In the genomic region with DNA sequence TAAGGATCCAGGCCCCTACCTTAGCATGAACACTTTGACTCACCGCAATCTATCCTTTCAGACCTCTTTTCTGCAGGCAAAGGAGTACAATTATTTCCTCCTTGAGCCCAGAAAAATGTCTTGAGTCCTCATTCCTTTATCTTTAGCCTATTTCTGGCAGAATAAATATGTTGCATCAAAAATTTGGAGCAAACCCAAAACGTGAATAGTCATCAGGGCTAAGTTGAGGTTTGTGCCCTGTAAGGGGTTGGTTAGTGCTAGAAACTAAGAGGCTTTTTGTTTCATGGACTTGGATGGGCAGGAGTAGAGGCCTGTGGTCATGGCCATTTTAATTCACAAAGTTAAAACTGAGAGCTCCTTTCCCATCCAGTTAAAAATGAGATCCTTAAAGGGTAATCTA, we compare ENCODE assay signal across 20 cellular contexts.
DNase-seq lines count a peak whose midpoint lies in the region; ATAC-seq and TF ChIP-seq lines count a peak whose summit lies in the region.
"Had no signal": no experiment of that assay in that cellular context is flagged by ENCODE, and none has a peak within 500 bp of the region (broad histone marks: within the 10 kb centered on the region; RNA-seq: fewer than 3 reads in every experiment).

No MANE protein-coding gene starts in this region.

- DNase-seq in LHCN-M2 (ENCODE audit: low read depth) (peak; percentile 13), fibroblast of lung (ENCODE audit: low read depth in 2 of 2) (peak; percentile 17 to 38), lung (ENCODE audit: low spot score) (no peak), right atrium auricular region (ENCODE audit: low spot score) (no peak), immature natural killer cell (no peak), mesendoderm (no peak)
- DNase-seq: 8988T; Calu3; CD8-positive, alpha-beta T cell; DND-41; EL; HCEC 1CT; IMR-90 had no signal

- H3K27ac ChIP-seq in ACC112 (ENCODE audit: low read depth, low read length) (no peak overlapping the region), fibroblast of lung (ENCODE audit: insufficient read depth, low read length) (no peak overlapping the region), lung (ENCODE audit: low read depth in 1 of 2, low read length in 1 of 2) (no peak overlapping the region), right atrium auricular region (no peak overlapping the region), mesendoderm (ENCODE audit: low read depth, low read length) (no peak overlapping the region)
- H3K27ac ChIP-seq: BLaER1 treated with 17β-estradiol and CSF1 and Interleukin-3, amounts not matched to agents 10 nM and 100 nM; HL-60 had no signal

- H3K36me3 ChIP-seq in ACC112 (ENCODE audit: insufficient read depth, low read length) (no peaks in the 10 kb centered on the region), fibroblast of lung (ENCODE audit: control insufficient read depth, insufficient read depth, low read length) (no peaks in the 10 kb centered on the region), lung (ENCODE audit: control insufficient read depth in 2 of 2, insufficient read depth in 2 of 2, low read length in 2 of 2) (no peaks in the 10 kb centered on the region), right atrium auricular region (no peaks in the 10 kb centered on the region), mesendoderm (ENCODE audit: control insufficient read depth, insufficient read depth, low read length) (no peaks in the 10 kb centered on the region)
- H3K36me3 ChIP-seq: BLaER1 treated with 17β-estradiol and CSF1 and Interleukin-3, amounts not matched to agents 10 nM and 100 nM had no signal

- H2BK15ac ChIP-seq in mesendoderm (replicated peaks; ENCODE audit: low read depth) = no peak overlapping the region

- no peak overlapping the region for H3K4ac ChIP-seq in mesendoderm (ENCODE audit: low read depth, low read length)

- H3K23ac ChIP-seq in mesendoderm (ENCODE audit: low read length) = no peak overlapping the region

- WGBS in lung, 2 donors = 61 to 77% methylated on average over 2 of the region's 2 CpGs
- WGBS in mesendoderm (ENCODE audit: extremely low coverage, insufficient coverage, low lambda C conversion rate) = no CpG with 5 or more reads among the region's 2 CpGs

- H2BK120ac ChIP-seq in mesendoderm (ENCODE audit: low read depth, low read length) = no peak overlapping the region

- no peak overlapping the region for H3K56ac ChIP-seq in mesendoderm (ENCODE audit: low read length)

- peaks cover 19% of the 10 kb centered on the region for H3K4me1 ChIP-seq in ACC112 (ENCODE audit: control insufficient read depth, insufficient read depth, low read length, unreplicated experiment)
- H3K4me1 ChIP-seq in fibroblast of lung (ENCODE audit: control insufficient read depth, extremely low read depth, insufficient read depth, low read length) = no peaks in the 10 kb centered on the region
- H3K4me1 ChIP-seq in lung (ENCODE audit: control insufficient read depth in 2 of 2, insufficient read depth in 2 of 2, low read length in 2 of 2) = no peaks in the 10 kb centered on the region
- H3K4me1 ChIP-seq in right atrium auricular region = no peaks in the 10 kb centered on the region
- H3K4me1 ChIP-seq in mesendoderm (ENCODE audit: control insufficient read depth, low read depth, low read length) = no peaks in the 10 kb centered on the region
- H3K4me1 ChIP-seq: BLaER1 treated with 17β-estradiol and CSF1 and Interleukin-3, amounts not matched to agents 10 nM and 100 nM had no signal

- H2AFZ ChIP-seq in ACC112 (ENCODE audit: low read length, unreplicated experiment) (peak overlapping the region; percentile 45), fibroblast of lung (ENCODE audit: low read length) (no peak overlapping the region)
- H2AFZ ChIP-seq: GM23338 had no signal

- H2AK5ac ChIP-seq in mesendoderm (ENCODE audit: low read length) = no peak overlapping the region

- H4K8ac ChIP-seq in mesendoderm (ENCODE audit: low read depth, low read length) = no peak overlapping the region

- H3K4me3 ChIP-seq in ACC112 (ENCODE audit: low read depth, low read length) = no peak overlapping the region
- no peak overlapping the region for H3K4me3 ChIP-seq in fibroblast of lung (replicated peaks in 1 of 4; ENCODE audit: control extremely low read depth in 1 of 4, insufficient read depth in 1 of 4, low read depth in 3 of 4, low read length in 4 of 4)
- no peak overlapping the region for H3K4me3 ChIP-seq in lung
- H3K4me3 ChIP-seq in right atrium auricular region = no peak overlapping the region
- no peak overlapping the region for H3K4me3 ChIP-seq in mesendoderm (ENCODE audit: low read length)
- H3K4me3 ChIP-seq: BLaER1 treated with 17β-estradiol and CSF1 and Interleukin-3, amounts not matched to agents 10 nM and 100 nM; GM12878; GM23338 had no signal

- H3K9ac ChIP-seq in fibroblast of lung (ENCODE audit: insufficient read depth, low read length) = no peak overlapping the region
- no peak overlapping the region for H3K9ac ChIP-seq in mesendoderm (ENCODE audit: low read length)
- H3K9ac ChIP-seq: BLaER1 treated with 17β-estradiol and CSF1 and Interleukin-3, amounts not matched to agents 10 nM and 100 nM had no signal

- TF ChIP-seq CTCF in fibroblast of lung (conservative IDR thresholded peaks at IDR 0.05 in 1 of 2, IDR thresholded peaks at IDR 0.05 in 1 of 2; ENCODE audit: low read depth in 1 of 2, low read length in 2 of 2) (no peak), lung (IDR thresholded peaks at IDR 0.05; ENCODE audit: control extremely low read depth, extremely low read depth) (no peak), right atrium auricular region (IDR thresholded peaks at IDR 0.05) (no peak)

- no peaks in the 10 kb centered on the region for H3K9me3 ChIP-seq in fibroblast of lung (ENCODE audit: control insufficient read depth, insufficient read depth, low read depth, low read length)
- H3K9me3 ChIP-seq in lung (ENCODE audit: control insufficient read depth in 2 of 2, insufficient read depth in 1 of 2, low read length in 1 of 2) = no peaks in the 10 kb centered on the region
- H3K9me3 ChIP-seq in right atrium auricular region = no peaks in the 10 kb centered on the region

- H3K36me3 Mint-ChIP-seq in immature natural killer cell = no peaks in the 10 kb centered on the region
- H3K36me3 Mint-ChIP-seq: CD8-positive, alpha-beta T cell had no signal

- ATAC-seq in lung (ENCODE audit: insufficient read depth, low FRiP score) = peak; percentile 11
- ATAC-seq in HG03095 (IDR thresholded peaks at IDR 0.05; ENCODE audit: unreplicated experiment) = no peak
- ATAC-seq: CD8-positive, alpha-beta T cell; GM12878; GM23338 had no signal

- no peaks in the 10 kb centered on the region for H4K20me1 ChIP-seq in fibroblast of lung (ENCODE audit: control insufficient read depth, extremely low read depth, insufficient read depth, low read length)
- H4K20me1 ChIP-seq: BLaER1 treated with 17β-estradiol and CSF1 and Interleukin-3, amounts not matched to agents 10 nM and 100 nM had no signal

- peaks cover 0 to 3% (median 0%) of the 10 kb centered on the region in 3 donors for H3K27me3 Mint-ChIP-seq in immature natural killer cell (ENCODE audit: low read depth in 3 of 3)
- H3K27me3 Mint-ChIP-seq: B cell had no signal

- H3K4me3 Mint-ChIP-seq in immature natural killer cell = no peak overlapping the region
- H3K4me3 Mint-ChIP-seq: B cell; CD8-positive, alpha-beta T cell; GM23338 had no signal

- H3K4me1 Mint-ChIP-seq in immature natural killer cell = no peaks in the 10 kb centered on the region
- H3K4me1 Mint-ChIP-seq: B cell had no signal

- no peak overlapping the region for H3K18ac ChIP-seq in mesendoderm (ENCODE audit: low read length)

- H2BK5ac ChIP-seq in mesendoderm (ENCODE audit: low read length) = no peak overlapping the region

- H3K4me2 ChIP-seq in fibroblast of lung (ENCODE audit: extremely low read depth, insufficient read depth, low read length) (no peak overlapping the region), mesendoderm (ENCODE audit: low read length) (no peak overlapping the region)
- H3K4me2 ChIP-seq: BLaER1 treated with 17β-estradiol and CSF1 and Interleukin-3, amounts not matched to agents 10 nM and 100 nM had no signal

- H4K5ac ChIP-seq in mesendoderm (ENCODE audit: low read length) = no peak overlapping the region

- H3K27me3 ChIP-seq in ACC112 (ENCODE audit: insufficient read depth, low read length) (no peaks in the 10 kb centered on the region), fibroblast of lung (ENCODE audit: control insufficient read depth, insufficient read depth, low read length) (no peaks in the 10 kb centered on the region), lung (ENCODE audit: control insufficient read depth, insufficient read depth) (no peaks in the 10 kb centered on the region), right atrium auricular region (no peaks in the 10 kb centered on the region), mesendoderm (ENCODE audit: insufficient read depth, low read length, poor library complexity) (no peaks in the 10 kb centered on the region)
- H3K27me3 ChIP-seq: BLaER1 treated with 17β-estradiol and CSF1 and Interleukin-3, amounts not matched to agents 10 nM and 100 nM had no signal

- H3K79me1 ChIP-seq in mesendoderm (ENCODE audit: low read length) = no peaks in the 10 kb centered on the region

- peaks cover 4 to 45% (median 13%) of the 10 kb centered on the region in 6 donors for H3K9me3 Mint-ChIP-seq in immature natural killer cell
- H3K9me3 Mint-ChIP-seq: CD8-positive, alpha-beta T cell; GM23338 had no signal

- H3K79me2 ChIP-seq in ACC112 (ENCODE audit: control insufficient read depth, insufficient read depth, low read length, unreplicated experiment) (no peaks in the 10 kb centered on the region), fibroblast of lung (ENCODE audit: control insufficient read depth, insufficient read depth, low read length) (no peaks in the 10 kb centered on the region), mesendoderm (ENCODE audit: control insufficient read depth, insufficient read depth, low read length) (no peaks in the 10 kb centered on the region)

- H3K27ac Mint-ChIP-seq in immature natural killer cell = no peak overlapping the region
- H3K27ac Mint-ChIP-seq: B cell; CD8-positive, alpha-beta T cell had no signal

Comparison
In these comparisons a context has a peak if more than half of its experiments do, and no peak if none do; other contexts are left out.
1. DNase-seq: peak in LHCN-M2 (single experiment) and fibroblast of lung (2 of 2); none in lung (single experiment), right atrium auricular region (single experiment), immature natural killer cell (0 of 3) and mesendoderm (single experiment).